1 cellular context compared by ENCODE assay signal in genomic region chr9:70413798-70414775, GRCh38.
TF ChIP-seq lines count a peak whose summit lies in the region.

TSS of gene KLF9 (minus strand) at chr9:70414657. CDS start at chr9:70413363, 1,294 bp downstream.

TF ChIP-seq in K562, 482 proteins besides CTCF, POLR2A, EP300 and RAD21 (continued from another document and continues in another):
- no peak for TF ChIP-seq CHD7 (IDR thresholded peaks at IDR 0.05; ENCODE audit: low read depth, low read length)
- no peak for TF ChIP-seq CHCHD3 (CRISPR knock-in tag; IDR thresholded peaks at IDR 0.05)
- TF ChIP-seq U2AF2 (optimal IDR thresholded peaks at IDR 0.05; ENCODE audit: low read depth, low read length), result no peak
- TF ChIP-seq MYNN (IDR thresholded peaks at IDR 0.05), result no peak
- TF ChIP-seq MYNN (CRISPR knock-in tag; IDR thresholded peaks at IDR 0.05), result no peak
- TF ChIP-seq TFAM (CRISPR knock-in tag; conservative IDR thresholded peaks at IDR 0.05), result no peak
- TF ChIP-seq, protein P1, sequence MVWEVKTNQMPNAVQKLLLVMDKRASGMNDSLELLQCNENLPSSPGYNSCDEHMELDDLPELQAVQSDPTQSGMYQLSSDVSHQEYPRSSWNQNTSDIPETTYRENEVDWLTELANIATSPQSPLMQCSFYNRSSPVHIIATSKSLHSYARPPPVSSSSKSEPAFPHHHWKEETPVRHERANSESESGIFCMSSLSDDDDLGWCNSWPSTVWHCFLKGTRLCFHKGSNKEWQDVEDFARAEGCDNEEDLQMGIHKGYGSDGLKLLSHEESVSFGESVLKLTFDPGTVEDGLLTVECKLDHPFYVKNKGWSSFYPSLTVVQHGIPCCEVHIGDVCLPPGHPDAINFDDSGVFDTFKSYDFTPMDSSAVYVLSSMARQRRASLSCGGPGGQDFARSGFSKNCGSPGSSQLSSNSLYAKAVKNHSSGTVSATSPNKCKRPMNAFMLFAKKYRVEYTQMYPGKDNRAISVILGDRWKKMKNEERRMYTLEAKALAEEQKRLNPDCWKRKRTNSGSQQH (CRISPR knock-in tag; IDR thresholded peaks at IDR 0.05), result no peak
- no peak for TF ChIP-seq ZNF140 (CRISPR knock-in tag; IDR thresholded peaks at IDR 0.05)
- TF ChIP-seq, protein P2, sequence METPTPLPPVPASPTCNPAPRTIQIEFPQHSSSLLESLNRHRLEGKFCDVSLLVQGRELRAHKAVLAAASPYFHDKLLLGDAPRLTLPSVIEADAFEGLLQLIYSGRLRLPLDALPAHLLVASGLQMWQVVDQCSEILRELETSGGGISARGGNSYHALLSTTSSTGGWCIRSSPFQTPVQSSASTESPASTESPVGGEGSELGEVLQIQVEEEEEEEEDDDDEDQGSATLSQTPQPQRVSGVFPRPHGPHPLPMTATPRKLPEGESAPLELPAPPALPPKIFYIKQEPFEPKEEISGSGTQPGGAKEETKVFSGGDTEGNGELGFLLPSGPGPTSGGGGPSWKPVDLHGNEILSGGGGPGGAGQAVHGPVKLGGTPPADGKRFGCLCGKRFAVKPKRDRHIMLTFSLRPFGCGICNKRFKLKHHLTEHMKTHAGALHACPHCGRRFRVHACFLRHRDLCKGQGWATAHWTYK (CRISPR knock-in tag; IDR thresholded peaks at IDR 0.05), result no peak
- TF ChIP-seq ZNF354B (CRISPR knock-in tag; IDR thresholded peaks at IDR 0.05), result no peak
- no peak for TF ChIP-seq PURB (CRISPR knock-in tag; IDR thresholded peaks at IDR 0.05; ENCODE audit: low read depth)
- TF ChIP-seq ATF4 (CRISPR knock-in tag; IDR thresholded peaks at IDR 0.05), result no peak
- no peak for TF ChIP-seq ZNF133 (CRISPR knock-in tag; IDR thresholded peaks at IDR 0.05)
- no peak for TF ChIP-seq ZNF197 (CRISPR knock-in tag; IDR thresholded peaks at IDR 0.05; ENCODE audit: low read depth)
- TF ChIP-seq E2F5 (CRISPR knock-in tag; IDR thresholded peaks at IDR 0.05), result peak; percentile 96
- TF ChIP-seq ZNF134 (CRISPR knock-in tag; conservative IDR thresholded peaks at IDR 0.05), result no peak
- no peak for TF ChIP-seq ZNF253 (CRISPR knock-in tag; conservative IDR thresholded peaks at IDR 0.05)
- no peak for TF ChIP-seq ELF2 (CRISPR knock-in tag; IDR thresholded peaks at IDR 0.05)
- TF ChIP-seq, protein P3, sequence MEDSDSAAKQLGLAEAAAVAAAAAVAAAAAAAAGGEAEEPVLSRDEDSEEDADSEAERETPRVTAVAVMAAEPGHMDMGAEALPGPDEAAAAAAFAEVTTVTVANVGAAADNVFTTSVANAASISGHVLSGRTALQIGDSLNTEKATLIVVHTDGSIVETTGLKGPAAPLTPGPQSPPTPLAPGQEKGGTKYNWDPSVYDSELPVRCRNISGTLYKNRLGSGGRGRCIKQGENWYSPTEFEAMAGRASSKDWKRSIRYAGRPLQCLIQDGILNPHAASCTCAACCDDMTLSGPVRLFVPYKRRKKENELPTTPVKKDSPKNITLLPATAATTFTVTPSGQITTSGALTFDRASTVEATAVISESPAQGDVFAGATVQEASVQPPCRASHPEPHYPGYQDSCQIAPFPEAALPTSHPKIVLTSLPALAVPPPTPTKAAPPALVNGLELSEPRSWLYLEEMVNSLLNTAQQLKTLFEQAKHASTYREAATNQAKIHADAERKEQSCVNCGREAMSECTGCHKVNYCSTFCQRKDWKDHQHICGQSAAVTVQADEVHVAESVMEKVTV (CRISPR knock-in tag; IDR thresholded peaks at IDR 0.05), result no peak
- TF ChIP-seq PHB2 (IDR thresholded peaks at IDR 0.05; ENCODE audit: low read depth), result no peak
- TF ChIP-seq MBD2 (IDR thresholded peaks at IDR 0.05; ENCODE audit: borderline replicate concordance, low read depth), result peak; percentile 17; the same call in 1 of the 2 replicates
- TF ChIP-seq ATF1 (CRISPR knock-in tag; IDR thresholded peaks at IDR 0.05), result peak; percentile 18; the same call in 1 of the 2 replicates
- peak; percentile 93 for TF ChIP-seq ATF1 (tag; IDR thresholded peaks at IDR 0.05)
- no peak for TF ChIP-seq GTF2B (IDR thresholded peaks at IDR 0.05; ENCODE audit: extremely low read depth, insufficient read length)
- TF ChIP-seq NR2C1 (IDR thresholded peaks at IDR 0.05), result no peak
- TF ChIP-seq NR2C1 (tag; IDR thresholded peaks at IDR 0.05), result no peak
- TF ChIP-seq, protein P4, sequence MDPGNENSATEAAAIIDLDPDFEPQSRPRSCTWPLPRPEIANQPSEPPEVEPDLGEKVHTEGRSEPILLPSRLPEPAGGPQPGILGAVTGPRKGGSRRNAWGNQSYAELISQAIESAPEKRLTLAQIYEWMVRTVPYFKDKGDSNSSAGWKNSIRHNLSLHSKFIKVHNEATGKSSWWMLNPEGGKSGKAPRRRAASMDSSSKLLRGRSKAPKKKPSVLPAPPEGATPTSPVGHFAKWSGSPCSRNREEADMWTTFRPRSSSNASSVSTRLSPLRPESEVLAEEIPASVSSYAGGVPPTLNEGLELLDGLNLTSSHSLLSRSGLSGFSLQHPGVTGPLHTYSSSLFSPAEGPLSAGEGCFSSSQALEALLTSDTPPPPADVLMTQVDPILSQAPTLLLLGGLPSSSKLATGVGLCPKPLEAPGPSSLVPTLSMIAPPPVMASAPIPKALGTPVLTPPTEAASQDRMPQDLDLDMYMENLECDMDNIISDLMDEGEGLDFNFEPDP (CRISPR knock-in tag; IDR thresholded peaks at IDR 0.05), result no peak
- no peak for TF ChIP-seq ZNF444 (CRISPR knock-in tag; IDR thresholded peaks at IDR 0.05)
- TF ChIP-seq TCF7 (IDR thresholded peaks at IDR 0.05; ENCODE audit: borderline replicate concordance), result no peak
- peak; percentile 93 for TF ChIP-seq NFYB (IDR thresholded peaks at IDR 0.05; ENCODE audit: extremely low read depth, insufficient read length)
- TF ChIP-seq ZKSCAN1 (IDR thresholded peaks at IDR 0.05; ENCODE audit: low read depth, low read length), result no peak
- TF ChIP-seq SMARCE1 (IDR thresholded peaks at IDR 0.05), result 0 out of 2 replicates have a peak, but pooled peaks have one; percentile 12
- TF ChIP-seq GABPB1 (CRISPR knock-in tag; IDR thresholded peaks at IDR 0.05), result peak; percentile 74
- no peak for TF ChIP-seq SIX5 (IDR thresholded peaks at IDR 0.05; ENCODE audit: borderline replicate concordance in 1 of 2, insufficient read depth in 1 of 2, low read depth in 1 of 2, low read length in 2 of 2)
- no peak for TF ChIP-seq MCM5 (IDR thresholded peaks at IDR 0.05; ENCODE audit: low read depth)
- TF ChIP-seq NR3C1 (CRISPR knock-in tag; IDR thresholded peaks at IDR 0.05), result peak; percentile 64; the same call in 1 of the 2 replicates
- peak; percentile 35 for TF ChIP-seq NEUROD1 (IDR thresholded peaks at IDR 0.05; ENCODE audit: borderline replicate concordance, low read depth, low read length, partially characterized antibody)
- TF ChIP-seq NR4A1 (CRISPR knock-in tag; IDR thresholded peaks at IDR 0.05), result no peak
- 0 out of 2 replicates have a peak, but pooled peaks have one; percentile 36 for TF ChIP-seq NR4A1 (tag; IDR thresholded peaks at IDR 0.05)
- no peak for TF ChIP-seq SLC30A9 (CRISPR knock-in tag; IDR thresholded peaks at IDR 0.05)
- TF ChIP-seq, protein P5, sequence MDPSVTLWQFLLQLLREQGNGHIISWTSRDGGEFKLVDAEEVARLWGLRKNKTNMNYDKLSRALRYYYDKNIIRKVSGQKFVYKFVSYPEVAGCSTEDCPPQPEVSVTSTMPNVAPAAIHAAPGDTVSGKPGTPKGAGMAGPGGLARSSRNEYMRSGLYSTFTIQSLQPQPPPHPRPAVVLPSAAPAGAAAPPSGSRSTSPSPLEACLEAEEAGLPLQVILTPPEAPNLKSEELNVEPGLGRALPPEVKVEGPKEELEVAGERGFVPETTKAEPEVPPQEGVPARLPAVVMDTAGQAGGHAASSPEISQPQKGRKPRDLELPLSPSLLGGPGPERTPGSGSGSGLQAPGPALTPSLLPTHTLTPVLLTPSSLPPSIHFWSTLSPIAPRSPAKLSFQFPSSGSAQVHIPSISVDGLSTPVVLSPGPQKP (CRISPR knock-in tag; IDR thresholded peaks at IDR 0.05), result no peak
- no peak; the same call in 1 of the 2 replicates for TF ChIP-seq ETV5 (CRISPR knock-in tag; IDR thresholded peaks at IDR 0.05; ENCODE audit: low read depth)
- TF ChIP-seq, protein P6, sequence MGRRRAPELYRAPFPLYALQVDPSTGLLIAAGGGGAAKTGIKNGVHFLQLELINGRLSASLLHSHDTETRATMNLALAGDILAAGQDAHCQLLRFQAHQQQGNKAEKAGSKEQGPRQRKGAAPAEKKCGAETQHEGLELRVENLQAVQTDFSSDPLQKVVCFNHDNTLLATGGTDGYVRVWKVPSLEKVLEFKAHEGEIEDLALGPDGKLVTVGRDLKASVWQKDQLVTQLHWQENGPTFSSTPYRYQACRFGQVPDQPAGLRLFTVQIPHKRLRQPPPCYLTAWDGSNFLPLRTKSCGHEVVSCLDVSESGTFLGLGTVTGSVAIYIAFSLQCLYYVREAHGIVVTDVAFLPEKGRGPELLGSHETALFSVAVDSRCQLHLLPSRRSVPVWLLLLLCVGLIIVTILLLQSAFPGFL (CRISPR knock-in tag; IDR thresholded peaks at IDR 0.05), result no peak
